In the genomic region with DNA sequence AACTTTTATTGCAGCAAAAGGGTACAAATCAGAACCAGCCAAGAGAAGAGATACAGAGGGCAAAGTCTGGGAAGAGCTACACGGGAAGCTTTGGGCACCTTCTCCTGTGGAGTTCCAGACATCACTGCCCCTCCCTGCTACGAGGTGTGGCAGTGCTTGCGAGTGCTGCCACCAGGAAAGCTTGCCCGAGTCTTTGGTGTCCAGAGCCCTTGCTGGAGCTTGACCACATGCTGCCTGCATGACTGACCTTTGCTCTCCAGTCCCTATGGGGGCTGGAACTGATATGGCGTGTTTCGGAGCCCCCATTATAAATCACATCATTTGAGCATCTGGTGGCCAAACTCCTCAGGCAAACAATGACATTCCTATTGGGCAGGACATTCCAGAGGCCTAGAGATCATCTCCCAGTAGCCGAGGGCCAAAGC, we compare ENCODE assay signal across 24 cellular contexts. TPM values are rescaled to one million over a fixed set of nuclear protein-coding genes. Genes with fewer than 3 reads are reported as not detected.
A peak's percentile ranks its signal among the peaks of the same experiment; 100 is the strongest.
DNase-seq lines count a peak whose midpoint lies in the region; ATAC-seq and TF ChIP-seq lines count a peak whose summit lies in the region.
"Had no signal": no experiment of that assay in that cellular context is flagged by ENCODE, and none has a peak within 500 bp of the region (broad histone marks: within the 10 kb centered on the region; RNA-seq: fewer than 3 reads in every experiment).

No MANE protein-coding gene starts in this region.

- H2BK120ac ChIP-seq in neuronal stem cell (ENCODE audit: low read depth, low read length): no peak overlapping the region

- H3K18ac ChIP-seq in neuronal stem cell (ENCODE audit: low read length): peak overlapping the region; percentile 68

- TF ChIP-seq CTCF in vagina (IDR thresholded peaks at IDR 0.05): no peak

- H3K36me3 ChIP-seq in neuronal stem cell (replicated peaks in 1 of 2; ENCODE audit: control insufficient read depth in 2 of 2, insufficient read depth in 2 of 2, low read length in 2 of 2) (no peaks in the 10 kb centered on the region), vagina (no peaks in the 10 kb centered on the region)
- H3K36me3 ChIP-seq: cardiac muscle cell, MG63, stomach, tibial artery had no signal

- H2AK5ac ChIP-seq in neuronal stem cell (ENCODE audit: low read depth, low read length): no peak overlapping the region

- ATAC-seq in HG03432 (IDR thresholded peaks at IDR 0.05; ENCODE audit: unreplicated experiment): no peak
- no peak for ATAC-seq in HG02973 (IDR thresholded peaks at IDR 0.05; ENCODE audit: unreplicated experiment)
- ATAC-seq: A549; activated T-helper 17 cell treated with anti-CD3 and anti-CD28 coated beads, Interleukin-2, amount 50 U/mL, for 72 hours; GM12878; naive thymus-derived CD4-positive, alpha-beta T cell; sciatic nerve had no signal

- H3K23ac ChIP-seq in neuronal stem cell (ENCODE audit: low read depth, low read length, poor library complexity): no peak overlapping the region

- no CpG with 5 or more reads among the region's 7 CpGs for WGBS in neuronal stem cell (ENCODE audit: extremely low coverage in 2 of 2, insufficient read length in 2 of 2, insufficient replicate concordance in 1 of 2), 2 donors

- H2BK15ac ChIP-seq in neuronal stem cell (ENCODE audit: low read length): no peak overlapping the region

- H2AFZ ChIP-seq in neuronal stem cell (ENCODE audit: low read length): peak overlapping the region; percentile 31

- intact Hi-C loops in vagina (cut with DNase I): no loop called here

- no peak overlapping the region for H4K91ac ChIP-seq in neuronal stem cell (ENCODE audit: low read depth, low read length, poor library complexity)

- H3K14ac ChIP-seq in neuronal stem cell (ENCODE audit: low read length): no peak overlapping the region

- H3K9ac ChIP-seq in neuronal stem cell (ENCODE audit: low read depth, low read length, poor library complexity): no peak overlapping the region

- DNase-seq in EL (peak; percentile 52), RPMI7951 (ENCODE audit: low read depth) (peak; percentile 18), left kidney (ENCODE audit: low read depth, low spot score) (peak; percentile 43), neuronal stem cell (ENCODE audit: low spot score) (no peak), activated T-cell treated with anti-CD3 and anti-CD28 coated beads for 4 hours (no peak), vagina (ENCODE audit: extremely low spot score in 2 of 2) (no peak)
- DNase-seq: anterior cingulate cortex; H9; MG63; naive thymus-derived CD4-positive, alpha-beta T cell; NCI-H2081; NCI-H345; NCI-H82; stomach; T1000 had no signal

- H3K4me3 ChIP-seq in neuronal stem cell (ENCODE audit: low read length in 2 of 2) (no peak overlapping the region), vagina (no peak overlapping the region)
- H3K4me3 ChIP-seq: A549, cardiac muscle cell, GM12878, MG63, SK-N-MC, stomach, tibial artery had no signal

- H3K4ac ChIP-seq in neuronal stem cell (ENCODE audit: low read length): no peak overlapping the region

- H3K4me2 ChIP-seq in neuronal stem cell (ENCODE audit: insufficient read depth, low read length, poor library complexity, severe bottlenecking): no peak overlapping the region
- H3K4me2 ChIP-seq: A549 had no signal

- peak overlapping the region; percentile 14 for H3K27ac ChIP-seq in neuronal stem cell (replicated peaks; ENCODE audit: low read length)
- no peak overlapping the region for H3K27ac ChIP-seq in vagina
- H3K27ac ChIP-seq: A549, cardiac muscle cell, SK-N-MC, stomach, tibial artery had no signal

- H3K4me1 ChIP-seq in neuronal stem cell (ENCODE audit: control insufficient read depth in 2 of 2, insufficient read depth in 1 of 2, low read depth in 1 of 2, low read length in 2 of 2) (peaks cover 6 to 11% of the 10 kb centered on the region in 2 donors), vagina (no peaks in the 10 kb centered on the region)
- H3K4me1 ChIP-seq: A549 had no signal

- H2BK5ac ChIP-seq in neuronal stem cell (ENCODE audit: low read length): no peak overlapping the region

- no peaks in the 10 kb centered on the region for H3K9me3 ChIP-seq in neuronal stem cell (replicated peaks in 1 of 2; ENCODE audit: control insufficient read depth in 2 of 2, insufficient read depth in 1 of 2, low read depth in 1 of 2, low read length in 2 of 2)
- no peaks in the 10 kb centered on the region for H3K9me3 ChIP-seq in vagina
- H3K9me3 ChIP-seq: A549, MG63, stomach, tibial artery had no signal

- H2BK12ac ChIP-seq in neuronal stem cell (ENCODE audit: low read length): no peak overlapping the region

- no peak for TF ChIP-seq POLR2A in vagina (IDR thresholded peaks at IDR 0.05)

- H3K27me3 ChIP-seq in neuronal stem cell (ENCODE audit: control insufficient read depth in 3 of 3, insufficient read depth in 3 of 3, low read depth in 1 of 3, low read length in 3 of 3): no peaks in the 10 kb centered on the region
- no peaks in the 10 kb centered on the region for H3K27me3 ChIP-seq in vagina
- H3K27me3 ChIP-seq: cardiac muscle cell, MG63, stomach, tibial artery had no signal

- no peaks in the 10 kb centered on the region for H3K79me1 ChIP-seq in neuronal stem cell (ENCODE audit: low read depth, low read length)

- no peak overlapping the region for H4K8ac ChIP-seq in neuronal stem cell (ENCODE audit: low read depth, low read length)

RNA-seq across cellular contexts. Expression of gene PLEKHO1, which starts 23.5 kb away (rescaled TPM):
- total RNA-seq in RPMI7951 (2014; rRNA removed; shearing (Covaris generic)): 31.9 and 36.2 TPM in 2 replicates
- 66.9 TPM for polyA plus RNA-seq in neuronal stem cell (2013, experiment 1 of 2)
- polyA plus RNA-seq in neuronal stem cell (2013, experiment 2 of 2): 65.3 TPM
- total RNA-seq in vagina: 33.9 TPM

Comparison
In these comparisons a context has a peak if more than half of its experiments do, and no peak if none do; other contexts are left out.
1. DNase-seq: peak in EL (single experiment), RPMI7951 (single experiment) and left kidney (single experiment); none in neuronal stem cell (single experiment), activated T-cell treated with anti-CD3 and anti-CD28 coated beads for 4 hours (single experiment) and vagina (0 of 2).